20 cellular contexts compared by ENCODE assay signal in genomic region chr10:78596556-78596955, GRCh38.
DNase-seq lines count a peak whose midpoint lies in the region; ATAC-seq, FAIRE-seq and TF ChIP-seq lines count a peak whose summit lies in the region.
"Had no signal": no experiment of that assay in that cellular context is flagged by ENCODE, and none has a peak within 500 bp of the region (broad histone marks: within the 10 kb centered on the region; RNA-seq: fewer than 3 reads in every experiment).

No MANE protein-coding gene starts in this region.

- H3K4me1 ChIP-seq in cardiac muscle cell (ENCODE audit: low read depth) (peaks cover 9% of the 10 kb centered on the region), left ventricle myocardium inferior (peaks cover 5% of the 10 kb centered on the region), uterus (no peaks in the 10 kb centered on the region), gastrocnemius medialis (no peaks in the 10 kb centered on the region)
- H3K4me1 ChIP-seq: BE2C, HAP-1 had no signal

- TF ChIP-seq POLR2A in uterus (IDR thresholded peaks at IDR 0.05) (no peak), gastrocnemius medialis (IDR thresholded peaks at IDR 0.05) (no peak)

- no peaks in the 10 kb centered on the region for H3K36me3 ChIP-seq in cardiac muscle cell
- H3K36me3 ChIP-seq in left ventricle myocardium inferior = no peaks in the 10 kb centered on the region
- no peaks in the 10 kb centered on the region for H3K36me3 ChIP-seq in uterus
- no peaks in the 10 kb centered on the region for H3K36me3 ChIP-seq in gastrocnemius medialis
- H3K36me3 ChIP-seq: BE2C, HAP-1 had no signal

- in situ Hi-C loops in gastrocnemius medialis (cut with MboI; ENCODE audit: low sequenced_read_pairs in 4 of 4) = no loop called here

- DNase-seq in cardiac muscle cell (ENCODE audit: low read depth in 1 of 2, low spot score in 1 of 2) (peak in 1 of 2 donors; percentile 24), left ventricle myocardium inferior (no peak), left lobe of liver (ENCODE audit: low spot score) (peak; percentile 40), uterus (peak; percentile 9 to 11), HTR-8/SVneo (ENCODE audit: insufficient read length, low spot score) (no peak), gastrocnemius medialis (no peak)
- DNase-seq: ACHN; BE2C; C1 segment of cervical spinal cord; Caco-2; CD4-positive, alpha-beta T cell; IMR-90 had no signal

- ATAC-seq in left lobe of liver = no peak
- no peak for ATAC-seq in gastrocnemius medialis

- no peak for FAIRE-seq in HTR-8/SVneo (lab: Jason Lieb, UNC)
- FAIRE-seq: A204.1, D721Med, G401.6, GM12891, GM19239, H1 had no signal

- H3K9me3 ChIP-seq in cardiac muscle cell (ENCODE audit: low read depth) (no peaks in the 10 kb centered on the region), left ventricle myocardium inferior (replicated peaks) (no peaks in the 10 kb centered on the region), uterus (no peaks in the 10 kb centered on the region), gastrocnemius medialis (no peaks in the 10 kb centered on the region)
- H3K9me3 ChIP-seq: BE2C, Caco-2, HAP-1 had no signal

- intact Hi-C loops in left ventricle myocardium inferior (cut with micrococcal nuclease) (no loop called here), uterus (cut with DNase I; ENCODE audit: low total_unique reads) (no loop called here), gastrocnemius medialis (cut with DNase I; ENCODE audit: low total_unique reads) (no loop called here)

- H3K27me3 ChIP-seq in cardiac muscle cell = no peaks in the 10 kb centered on the region
- H3K27me3 ChIP-seq in left ventricle myocardium inferior (ENCODE audit: low read depth) = no peaks in the 10 kb centered on the region
- H3K27me3 ChIP-seq in uterus = no peaks in the 10 kb centered on the region
- H3K27me3 ChIP-seq in gastrocnemius medialis = no peaks in the 10 kb centered on the region
- H3K27me3 ChIP-seq: BE2C had no signal

- TF ChIP-seq CTCF in cardiac muscle cell (IDR thresholded peaks at IDR 0.05; ENCODE audit: low read depth, low read length) (no peak), left ventricle myocardium inferior (IDR thresholded peaks at IDR 0.05; ENCODE audit: borderline replicate concordance) (no peak), uterus (IDR thresholded peaks at IDR 0.05) (no peak), gastrocnemius medialis (IDR thresholded peaks at IDR 0.05 in 4 of 5, conservative IDR thresholded peaks at IDR 0.05 in 1 of 5) (no peak)

- no peak overlapping the region for H3K4me3 ChIP-seq in cardiac muscle cell
- H3K4me3 ChIP-seq in left ventricle myocardium inferior = no peak overlapping the region
- H3K4me3 ChIP-seq in uterus = no peak overlapping the region
- no peak overlapping the region for H3K4me3 ChIP-seq in gastrocnemius medialis
- H3K4me3 ChIP-seq: HAP-1 had no signal

- H3K27ac ChIP-seq in cardiac muscle cell (peak overlapping the region; percentile 41), left ventricle myocardium inferior (replicated peaks) (no peak overlapping the region), uterus (no peak overlapping the region), gastrocnemius medialis (no peak overlapping the region)
- H3K27ac ChIP-seq: HL-60 had no signal

Comparison
In these comparisons a context has a peak if more than half of its experiments do, and no peak if none do; other contexts are left out.
1. DNase-seq: peak in left lobe of liver (single experiment) and uterus (2 of 2); none in left ventricle myocardium inferior (single experiment), HTR-8/SVneo (single experiment) and gastrocnemius medialis (0 of 2).